In the genomic region with DNA sequence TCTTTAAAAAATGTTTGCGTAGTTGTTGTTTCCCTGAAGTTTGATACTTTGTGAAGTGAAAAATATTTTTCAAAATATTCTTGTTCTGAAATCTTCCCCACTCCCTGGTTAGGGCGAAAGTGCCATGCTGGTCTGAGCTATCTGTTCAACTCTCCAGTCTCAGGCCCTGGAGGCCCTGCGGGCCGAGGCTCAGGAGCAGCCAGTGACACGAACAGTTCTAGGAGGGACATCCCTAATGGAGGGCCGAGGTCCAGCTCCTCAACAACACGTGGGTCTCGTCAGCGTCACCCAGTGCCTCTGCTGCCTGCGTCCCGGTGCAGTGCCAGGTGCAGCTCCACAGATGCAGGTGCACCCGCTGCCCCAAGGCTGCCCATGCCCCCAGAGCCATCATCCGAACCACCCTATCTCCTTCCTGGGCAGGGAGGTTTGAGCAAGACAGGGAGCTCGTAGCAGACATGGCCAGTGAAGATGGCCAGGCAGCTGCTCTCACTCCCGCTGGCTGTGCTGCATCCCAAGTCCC, we compare ENCODE assay signal across 21 cellular contexts.
"Had no signal": no experiment of that assay in that cellular context is flagged by ENCODE, and none has a peak within 500 bp of the region (broad histone marks: within the 10 kb centered on the region; RNA-seq: fewer than 3 reads in every experiment).

No MANE protein-coding gene starts in this region.

- DNase-seq: Kasumi-1, MM.1S, NCI-H1092 treated with DMSO at 0.1 percent for 48 hours, NCI-H1436, NCI-H187, NCI-H2029, NCI-H2081 treated with DMSO at 0.1 percent for 48 hours, NCI-H2171, NCI-H226, NCI-H446, NCI-H510A, NCI-H524 treated with DMSO at 0.1 percent for 48 hours, NCI-H69, NCI-H774, RPMI8226, SHP77, SK-N-SH, SW 1271 had no signal

- H3K4me3 ChIP-seq: K562 had no signal

- H3K9ac ChIP-seq: KMS-11, SK-N-SH had no signal

- ATAC-seq: K562 had no signal

- H3K9me3 ChIP-seq: SK-N-SH had no signal

- H3K27ac ChIP-seq: KMS-11 had no signal

- H3K4me2 ChIP-seq: KMS-11, SK-N-SH had no signal

- FAIRE-seq: K562, RCC 7860 had no signal
